35 cellular contexts compared by ENCODE assay signal in the genomic region with DNA sequence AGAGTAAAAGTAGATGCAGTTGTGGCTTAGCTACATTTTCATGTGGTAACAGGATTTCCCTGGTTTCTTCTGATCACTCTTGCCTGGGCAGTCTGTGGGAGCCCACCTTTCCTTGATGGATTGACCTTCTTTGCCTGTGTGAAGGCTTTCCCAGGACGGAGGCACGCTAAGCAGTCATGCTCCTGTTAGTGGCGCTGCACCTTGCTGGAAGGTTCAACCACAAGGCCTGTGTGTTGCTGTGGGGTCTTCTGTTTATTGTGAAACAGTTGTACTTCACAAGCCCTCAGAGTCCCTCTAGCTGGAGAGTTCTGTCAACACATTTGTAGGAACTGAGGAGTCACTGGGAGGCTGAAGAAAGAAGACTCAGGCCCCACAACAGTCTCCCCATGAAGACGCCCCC.
"Had no signal": no experiment of that assay in that cellular context is flagged by ENCODE, and none has a peak within 500 bp of the region (broad histone marks: within the 10 kb centered on the region; RNA-seq: fewer than 3 reads in every experiment).

No MANE protein-coding gene starts in this region.

- H3K4me3 Mint-ChIP-seq: activated B cell treated with CpG ODN at 0.5 μM for 24 hours; activated CD4-positive, alpha-beta memory T cell treated with anti-CD3 and anti-CD28 coated beads for 36 hours; activated naive CD4-positive, alpha-beta T cell treated with anti-CD3 and anti-CD28 coated beads, Interleukin-2, amount 10 ng/mL, durations not matched to agents 7 days and 5 days; activated naive CD8-positive, alpha-beta T cell; activated naive CD8-positive, alpha-beta T cell treated with anti-CD3 and anti-CD28 coated beads, Interleukin-2, amount 50 U/mL, for 24 hours; central memory CD8-positive, alpha-beta T cell had no signal

- H3K36me3 Mint-ChIP-seq: activated CD4-positive, alpha-beta memory T cell treated with anti-CD3 and anti-CD28 coated beads for 36 hours; activated naive CD4-positive, alpha-beta T cell treated with anti-CD3 and anti-CD28 coated beads, Interleukin-2, amount 10 ng/mL, durations not matched to agents 7 days and 5 days; activated naive CD8-positive, alpha-beta T cell had no signal

- H3K9me3 ChIP-seq: MG63 had no signal

- H2AFZ ChIP-seq: PC-9 had no signal

- DNase-seq: activated B cell treated with CpG ODN at 0.5 μM for 24 hours; activated CD4-positive, alpha-beta memory T cell treated with anti-CD3 and anti-CD28 coated beads for 36 hours; activated CD4-positive, alpha-beta T cell treated with anti-CD3 and anti-CD28 coated beads for 4 hours; activated CD4-positive, alpha-beta T cell treated with anti-CD3 and anti-CD28 coated beads, Interleukin-2, amount 50 U/mL, for 1 hour; activated CD4-positive, CD25-positive, alpha-beta regulatory T cell treated with anti-CD3 and anti-CD28 coated beads, Interleukin-2, amount 50 U/mL, for 72 hours; activated CD8-positive, alpha-beta memory T cell treated with anti-CD3 and anti-CD28 coated beads, Interleukin-2, amount 50 U/mL, for 48 hours; activated effector memory CD4-positive, alpha-beta T cell treated with Interleukin-2 at 50 U/mL for 16 hours; activated naive CD4-positive, alpha-beta T cell treated with anti-CD3 and anti-CD28 coated beads, Interleukin-2, amount 10 ng/mL, durations not matched to agents 7 days and 5 days; activated naive CD8-positive, alpha-beta T cell treated with anti-CD3 and anti-CD28 coated beads, Interleukin-2, amount 50 U/mL, for 24 hours; activated T-cell treated with anti-CD3 and anti-CD28 coated beads, Interleukin-2, amount 50 U/mL, for 48 hours; aorta; brain microvascular endothelial cell; Karpas-422; KBM-7; MG63; NCI-H1048; NCI-H1105 treated with DMSO at 0.1 percent for 48 hours; NCI-H1436; NCI-H1694 treated with DMSO at 0.1 percent for 48 hours; NCI-H2029; NCI-H345; NCI-H510A; NCI-H526; NCI-H748 treated with DMSO at 0.1 percent for 48 hours; PC-9; Right ventricle myocardium superior; SW 1271; T-helper 1 cell; T-helper 2 cell; T-helper 9 cell had no signal

- H3K27me3 ChIP-seq: brain microvascular endothelial cell had no signal

- ATAC-seq: activated naive CD8-positive, alpha-beta T cell treated with anti-CD3 and anti-CD28 coated beads, Interleukin-2, amount 50 U/mL, for 24 hours had no signal

- H3K27me3 Mint-ChIP-seq: activated B cell treated with CpG ODN at 0.5 μM for 24 hours; activated CD4-positive, alpha-beta memory T cell treated with anti-CD3 and anti-CD28 coated beads for 36 hours; activated naive CD4-positive, alpha-beta T cell treated with anti-CD3 and anti-CD28 coated beads, Interleukin-2, amount 10 ng/mL, durations not matched to agents 7 days and 5 days; activated naive CD8-positive, alpha-beta T cell; activated naive CD8-positive, alpha-beta T cell treated with anti-CD3 and anti-CD28 coated beads, Interleukin-2, amount 50 U/mL, for 24 hours; central memory CD8-positive, alpha-beta T cell had no signal

- H3K36me3 ChIP-seq: brain microvascular endothelial cell, cardiac muscle cell, MG63 had no signal

- H3K4me3 ChIP-seq: cardiac muscle cell, MG63, PC-9 had no signal

- H3K4me1 Mint-ChIP-seq: activated B cell treated with CpG ODN at 0.5 μM for 24 hours; activated naive CD4-positive, alpha-beta T cell treated with anti-CD3 and anti-CD28 coated beads, Interleukin-2, amount 10 ng/mL, durations not matched to agents 7 days and 5 days; activated naive CD8-positive, alpha-beta T cell treated with anti-CD3 and anti-CD28 coated beads, Interleukin-2, amount 50 U/mL, for 24 hours; central memory CD8-positive, alpha-beta T cell had no signal

- H3K27ac ChIP-seq: brain microvascular endothelial cell, cardiac muscle cell, PC-9, RWPE1, VCaP had no signal

- H3K4me2 ChIP-seq: PC-9 had no signal

- H3K9me3 Mint-ChIP-seq: activated naive CD8-positive, alpha-beta T cell treated with anti-CD3 and anti-CD28 coated beads, Interleukin-2, amount 50 U/mL, for 24 hours had no signal

- H3K27ac Mint-ChIP-seq: activated B cell treated with CpG ODN at 0.5 μM for 24 hours; activated CD4-positive, alpha-beta memory T cell treated with anti-CD3 and anti-CD28 coated beads for 36 hours; activated naive CD4-positive, alpha-beta T cell treated with anti-CD3 and anti-CD28 coated beads, Interleukin-2, amount 10 ng/mL, durations not matched to agents 7 days and 5 days; activated naive CD8-positive, alpha-beta T cell; activated naive CD8-positive, alpha-beta T cell treated with anti-CD3 and anti-CD28 coated beads, Interleukin-2, amount 50 U/mL, for 24 hours had no signal
